8 cellular contexts compared by ENCODE assay signal in the genomic region with DNA sequence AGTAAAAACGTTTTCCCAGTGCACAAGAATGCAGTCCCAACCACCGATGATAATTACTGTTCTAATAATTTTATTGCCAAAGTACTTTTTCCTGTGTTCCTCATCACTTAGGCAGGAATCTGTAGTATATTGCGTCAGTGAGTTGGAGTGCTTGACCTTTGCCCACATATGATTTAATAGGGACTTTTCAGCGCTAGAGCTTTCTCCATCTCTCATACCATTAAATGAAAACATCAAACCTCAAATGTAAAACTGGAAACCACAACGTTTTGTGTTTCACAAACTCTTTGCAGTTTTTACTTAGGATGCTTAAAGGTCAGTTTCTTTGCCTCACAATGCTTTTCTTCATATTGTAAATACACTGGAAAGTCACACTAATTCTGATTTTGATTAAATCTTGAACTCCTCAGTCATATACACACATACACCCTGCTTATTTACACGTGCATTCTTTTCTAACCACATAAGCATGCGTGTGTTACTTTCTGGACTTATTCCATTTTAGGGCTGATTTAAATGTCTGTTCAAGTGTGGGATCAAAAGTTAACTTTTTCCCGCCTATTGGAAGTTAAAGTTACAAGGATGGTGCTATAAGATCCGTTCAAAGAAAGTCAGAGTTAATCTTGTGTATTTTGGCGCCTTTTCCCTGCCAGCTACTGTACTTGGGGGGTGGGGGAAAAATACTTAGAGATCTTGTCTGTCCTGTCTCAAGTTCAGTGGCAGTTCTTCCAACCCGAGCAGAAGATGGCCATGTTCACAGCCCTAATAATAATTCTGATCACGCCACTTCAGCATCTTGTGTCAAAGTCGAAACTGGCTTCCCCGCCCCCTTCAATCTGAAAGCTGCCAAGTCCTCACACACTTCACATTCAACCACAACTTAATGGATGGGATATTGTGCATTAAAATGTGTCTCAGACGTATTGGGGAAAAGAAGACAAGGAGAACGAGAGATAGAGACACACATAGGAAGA. TPM values are rescaled to one million over a fixed set of nuclear protein-coding genes. Genes with fewer than 3 reads are reported as not detected.
DNase-seq lines count a peak whose midpoint lies in the region; ATAC-seq, FAIRE-seq and TF ChIP-seq lines count a peak whose summit lies in the region.

No MANE protein-coding gene starts in this region.

- H4K20me1 ChIP-seq in OCI-LY1 (ENCODE audit: insufficient read depth, low read length), result no peaks in the 10 kb centered on the region
- H4K20me1 ChIP-seq in H1 (replicated peaks in 1 of 2; ENCODE audit: control insufficient read depth in 1 of 2, insufficient read depth in 2 of 2, low read length in 2 of 2), result no peaks in the 10 kb centered on the region

- TF ChIP-seq POLR2A in H1 (IDR thresholded peaks at IDR 0.05; ENCODE audit: control extremely low read depth in 1 of 2, low read depth in 2 of 2, low read length in 2 of 2), result no peak

- no peak for ATAC-seq in activated T-cell treated with anti-CD3 and anti-CD28 coated beads, Interleukin-2, amount 50 U/mL, for 72 hours (replicated peaks in 1 of 2)
- no peak for ATAC-seq in naive thymus-derived CD4-positive, alpha-beta T cell
- ATAC-seq in HG02970 (IDR thresholded peaks at IDR 0.05; ENCODE audit: low FRiP score, unreplicated experiment), result no peak

- H4K91ac ChIP-seq in H1 (replicated peaks; ENCODE audit: insufficient read length, low read length), result no peak overlapping the region

- H2BK12ac ChIP-seq in H1 (ENCODE audit: low read depth, low read length), result no peak overlapping the region

- H3K23ac ChIP-seq in H1 (ENCODE audit: insufficient read length), result no peak overlapping the region

- H2BK20ac ChIP-seq in H1 (ENCODE audit: low read length), result 0 out of 2 replicates have a peak overlapping the region, but pooled peaks have one; percentile 6

- CTCF ChIA-PET in H1 (lab: Charles Lee; ENCODE audit: partially characterized antibody) (interaction anchor here (0.8 to 1.4 kb wide), 3 partner anchors 28 to 449 kb away, joined by 3 to 6 read pairs (median 5); no protein-coding TSS in a partner anchor), GM10248 (lab: Yijun Ruan, JAX) (no interaction called here)
- CTCF ChIA-PET in naive thymus-derived CD4-positive, alpha-beta T cell (lab: Charles Lee), result no interaction called here

- no peaks in the 10 kb centered on the region for H3K9me3 Mint-ChIP-seq in activated T-cell treated with anti-CD3 and anti-CD28 coated beads, Interleukin-2, amount 50 U/mL, for 72 hours
- peaks cover 0 to 7% (median 3%) of the 10 kb centered on the region in 11 donors for H3K9me3 Mint-ChIP-seq in naive thymus-derived CD4-positive, alpha-beta T cell

- no peaks in the 10 kb centered on the region for H3K9me2 ChIP-seq in OCI-LY1 (ENCODE audit: low read depth, low read length)

- DNase-seq in activated T-cell treated with anti-CD3 and anti-CD28 coated beads, Interleukin-2, amount 50 U/mL, for 72 hours, result no peak
- no peak for DNase-seq in activated T-cell treated with anti-CD3 and anti-CD28 coated beads for 4 hours
- no peak for DNase-seq in H1 (ENCODE audit: low read depth in 1 of 2, low spot score in 2 of 2)
- no peak for DNase-seq in naive thymus-derived CD4-positive, alpha-beta T cell
- DNase-seq in GM10248 (ENCODE audit: extremely low spot score), result no peak
- no peak for DNase-seq in central memory CD4-positive, alpha-beta T cell

- H2AK5ac ChIP-seq in H1 (ENCODE audit: low read depth, low read length), result no peak overlapping the region

- H3K4ac ChIP-seq in H1 (replicated peaks; ENCODE audit: insufficient read length, low read depth, low read length), result no peak overlapping the region

- TF ChIP-seq CTCF in OCI-LY1 (IDR thresholded peaks at IDR 0.05; ENCODE audit: low read length) (no peak), H1 (IDR thresholded peaks at IDR 0.05; ENCODE audit: control extremely low read depth in 1 of 3, insufficient read depth in 1 of 3, low read depth in 1 of 3, low read length in 3 of 3) (no peak), GM10248 (IDR thresholded peaks at IDR 0.05; ENCODE audit: control extremely low read depth, extremely low read depth, low read depth, missing control alignments) (no peak)

- H3K27me3 ChIP-seq in OCI-LY1 (ENCODE audit: insufficient read depth, low read length) (no peaks in the 10 kb centered on the region), H1 (replicated peaks in 1 of 4; ENCODE audit: control insufficient read depth in 3 of 4, extremely low read depth in 1 of 4, insufficient read depth in 3 of 4, low read length in 3 of 4) (peaks cover 0 to 6% (median 2%) of the 10 kb centered on the region in 4 experiments; a peak in 2 of 7 replicates)
- peaks cover 0 to 18% of the 10 kb centered on the region in 2 donors for H3K27me3 ChIP-seq in naive thymus-derived CD4-positive, alpha-beta T cell (ENCODE audit: control insufficient read depth in 2 of 2, insufficient read depth in 2 of 2, low read length in 2 of 2)

- intact Hi-C loops in naive thymus-derived CD4-positive, alpha-beta T cell (cut with micrococcal nuclease), result loop anchor here in 1 of 2 donors (5.0 to 10.0 kb wide), 3 partner anchors 374 to 1232 kb away; a partner anchor contains a TSS

- H3K18ac ChIP-seq in H1 (ENCODE audit: extremely low read depth, low read length), result no peak overlapping the region

- H3K27ac Mint-ChIP-seq in activated T-cell treated with anti-CD3 and anti-CD28 coated beads, Interleukin-2, amount 50 U/mL, for 72 hours, result no peak overlapping the region
- H3K27ac Mint-ChIP-seq in naive thymus-derived CD4-positive, alpha-beta T cell, result no peak overlapping the region

- H3K9ac ChIP-seq in OCI-LY1 (ENCODE audit: low read length) (peak overlapping the region; percentile 90), H1 (replicated peaks in 1 of 4; ENCODE audit: extremely low read depth in 1 of 4, low read depth in 3 of 4, low read length in 3 of 4) (0 out of 7 replicates have a peak overlapping the region, but pooled peaks of 1 of the 4 experiments have one; percentile 4)

- peaks cover 73% of the 10 kb centered on the region for H3K27me3 Mint-ChIP-seq in activated T-cell treated with anti-CD3 and anti-CD28 coated beads, Interleukin-2, amount 50 U/mL, for 72 hours (ENCODE audit: low read depth)
- peaks cover 41 to 79% (median 74%) of the 10 kb centered on the region in 5 donors for H3K27me3 Mint-ChIP-seq in naive thymus-derived CD4-positive, alpha-beta T cell

- H3K14ac ChIP-seq in H1 (ENCODE audit: insufficient read length), result no peak overlapping the region

- H3K27ac ChIP-seq in OCI-LY1 (ENCODE audit: low read depth, low read length, poor library complexity, severe bottlenecking), result peak overlapping the region; percentile 88
- H3K27ac ChIP-seq in H1 (ENCODE audit: low read depth, low read length), result no peak overlapping the region
- no peak overlapping the region for H3K27ac ChIP-seq in naive thymus-derived CD4-positive, alpha-beta T cell (ENCODE audit: low read depth, low read length)

- POLR2A ChIA-PET in H1 (lab: Charles Lee; ENCODE audit: partially characterized antibody) (interaction anchor here (2.7 kb wide), 1 partner anchor 27 kb away, joined by 12 read pairs; no protein-coding TSS in a partner anchor), GM10248 (lab: Yijun Ruan, JAX) (no interaction called here)
- POLR2A ChIA-PET in naive thymus-derived CD4-positive, alpha-beta T cell (lab: Charles Lee), result no interaction called here

- peaks cover 12% of the 10 kb centered on the region for H3K23me2 ChIP-seq in H1 (ENCODE audit: low read depth, low read length)

- peaks cover 33% of the 10 kb centered on the region for H3K4me1 Mint-ChIP-seq in activated T-cell treated with anti-CD3 and anti-CD28 coated beads, Interleukin-2, amount 50 U/mL, for 72 hours (ENCODE audit: low read depth)
- H3K4me1 Mint-ChIP-seq in naive thymus-derived CD4-positive, alpha-beta T cell, result peaks cover 19 to 31% (median 25%) of the 10 kb centered on the region in 7 donors

- H2BK15ac ChIP-seq in H1 (ENCODE audit: low read length), result no peak overlapping the region

- H3K36me3 ChIP-seq in OCI-LY1 (ENCODE audit: insufficient read depth, low read length) (no peaks in the 10 kb centered on the region), H1 (ENCODE audit: control insufficient read depth in 2 of 4, insufficient read depth in 4 of 4, low read length in 3 of 4) (no peaks in the 10 kb centered on the region)
- H3K36me3 ChIP-seq in naive thymus-derived CD4-positive, alpha-beta T cell (ENCODE audit: control insufficient read depth in 2 of 3, insufficient read depth in 3 of 3, low read length in 3 of 3), result no peaks in the 10 kb centered on the region

- H4K5ac ChIP-seq in H1 (ENCODE audit: insufficient read length, low read depth, low read length), result no peak overlapping the region

- TF ChIP-seq EP300 in H1 (IDR thresholded peaks at IDR 0.05; ENCODE audit: borderline replicate concordance in 1 of 2, low read depth in 2 of 2, low read length in 2 of 2), result no peak

- no peak for TF ChIP-seq RAD21 in H1 (IDR thresholded peaks at IDR 0.05 in 1 of 2, conservative IDR thresholded peaks at IDR 0.05 in 1 of 2; ENCODE audit: low read depth in 2 of 2, low read length in 2 of 2)

- H3K36me3 Mint-ChIP-seq in activated T-cell treated with anti-CD3 and anti-CD28 coated beads, Interleukin-2, amount 50 U/mL, for 72 hours (ENCODE audit: insufficient read depth in 2 of 2), result peaks cover 6 to 7% of the 10 kb centered on the region in 2 donors
- peaks cover 0 to 6% (median 0%) of the 10 kb centered on the region in 5 donors for H3K36me3 Mint-ChIP-seq in naive thymus-derived CD4-positive, alpha-beta T cell

- no peaks in the 10 kb centered on the region for H3K79me2 ChIP-seq in OCI-LY1 (ENCODE audit: insufficient read depth, low read length)
- no peaks in the 10 kb centered on the region; a peak in 1 of 4 replicates for H3K79me2 ChIP-seq in H1 (ENCODE audit: control insufficient read depth in 1 of 2, insufficient read depth in 2 of 2, low read length in 2 of 2)

- H3K4me3 ChIP-seq in OCI-LY1 (ENCODE audit: low read depth, low read length, poor library complexity, severe bottlenecking) (peak overlapping the region; percentile 80), H1 (ENCODE audit: extremely low read depth in 1 of 4, insufficient read depth in 2 of 4, low read depth in 3 of 4, low read length in 4 of 4) (peak overlapping the region; percentile 17 to 84 (median 32); a peak in 5 of 8 replicates)
- no peak overlapping the region for H3K4me3 ChIP-seq in naive thymus-derived CD4-positive, alpha-beta T cell (ENCODE audit: low read length)

- no peak overlapping the region for H3K56ac ChIP-seq in H1 (replicated peaks; ENCODE audit: insufficient read length, low read depth, low read length)

- H2AFZ ChIP-seq in OCI-LY1 (ENCODE audit: low read length) (no peak overlapping the region), H1 (ENCODE audit: low read length) (no peak overlapping the region)

- no peaks in the 10 kb centered on the region for H3K9me3 ChIP-seq in OCI-LY1 (ENCODE audit: low read length)
- no peaks in the 10 kb centered on the region for H3K9me3 ChIP-seq in H1 (ENCODE audit: insufficient read depth in 2 of 2, low read depth in 1 of 2, low read length in 1 of 2)
- no peaks in the 10 kb centered on the region for H3K9me3 ChIP-seq in naive thymus-derived CD4-positive, alpha-beta T cell (ENCODE audit: control insufficient read depth in 2 of 3, low read length in 3 of 3)

- H3K4me2 ChIP-seq in OCI-LY1 (ENCODE audit: low read length) (peak overlapping the region; percentile 85), H1 (ENCODE audit: insufficient read depth in 1 of 2, low read depth in 2 of 2, low read length in 2 of 2) (peak overlapping the region; percentile 87 to 90)

- no peak overlapping the region for H4K8ac ChIP-seq in H1 (ENCODE audit: extremely low read depth, insufficient read depth, low read length)

- H3K4me1 ChIP-seq in OCI-LY1 (ENCODE audit: insufficient read depth, low read length, severe bottlenecking) (peaks cover 88% of the 10 kb centered on the region), H1 (replicated peaks in 1 of 4; ENCODE audit: control insufficient read depth in 3 of 4, insufficient read depth in 4 of 4, low read length in 3 of 4) (peaks cover 16 to 36% (median 20%) of the 10 kb centered on the region in 4 experiments)
- no peaks in the 10 kb centered on the region for H3K4me1 ChIP-seq in naive thymus-derived CD4-positive, alpha-beta T cell (ENCODE audit: control insufficient read depth in 2 of 2, insufficient read depth in 2 of 2, low read length in 2 of 2)

- no peak overlapping the region for H2BK5ac ChIP-seq in H1 (ENCODE audit: low read depth, low read length)

- 14% methylated on average over 16 of the region's 16 CpGs; no CpG with 5 or more reads in 1 of the 2 experiments for WGBS in H1 (ENCODE audit: extremely low coverage in 1 of 2, insufficient coverage in 1 of 2, insufficient read length in 1 of 2, insufficient replicate concordance in 2 of 2, low coverage in 1 of 2, low lambda C conversion rate in 2 of 2, missing lambda C conversion rate in 1 of 2), 2 experiments

- peak overlapping the region; percentile 30 to 53 for H3K4me3 Mint-ChIP-seq in activated T-cell treated with anti-CD3 and anti-CD28 coated beads, Interleukin-2, amount 50 U/mL, for 72 hours
- peak overlapping the region; percentile 11 to 94 (median 84) for H3K4me3 Mint-ChIP-seq in naive thymus-derived CD4-positive, alpha-beta T cell

- no peaks in the 10 kb centered on the region for H3F3A ChIP-seq in OCI-LY1 (ENCODE audit: insufficient read depth, low read length)

- H2BK120ac ChIP-seq in H1 (replicated peaks; ENCODE audit: low read depth, low read length), result no peak overlapping the region

- H3K79me1 ChIP-seq in H1 (ENCODE audit: low read depth, low read length), result no peaks in the 10 kb centered on the region

- FAIRE-seq in H1 (lab: Jason Lieb, UNC), result no peak

RNA-seq across cellular contexts. Expression of a gene that starts 6.6 kb away (rescaled TPM):
- total RNA-seq in activated T-cell treated with anti-CD3 and anti-CD28 coated beads, Interleukin-2, amount 50 U/mL, for 72 hours, result not detected
- total RNA-seq in H1 (2021; fragmentation: NEBNext Ultra II Directional; extraction: Animal tissue kit (Norgen Biotek cat#: 25700)), result 11.6 and 13.1 TPM in 2 replicates
- 2.1 and 2.6 TPM in 2 replicates for polyA plus RNA-seq in H1 (2011; rRNA removed)
- polyA plus RNA-seq in H1 (2011; cell fraction: cytosol; rRNA removed), result 2.1 TPM
- 14.2 TPM for polyA plus RNA-seq in H1 (2011; cell fraction: nucleus; rRNA removed)
- 3.8 to 6.3 TPM (median 4.5 TPM) in 4 replicates for polyA plus RNA-seq in H1 (2012, experiment 1 of 2)
- 0.62 TPM for polyA plus RNA-seq in H1 (2012, experiment 2 of 2)
- polyA plus RNA-seq in H1 (2013, experiment 1 of 2), result 5.5 TPM
- 4.7 TPM for polyA plus RNA-seq in H1 (2013, experiment 2 of 2)
- polyA minus RNA-seq in H1 (2011; rRNA and poly(A)+ RNA removed), result 25.7 and 40.9 TPM in 2 replicates
- polyA minus RNA-seq in H1 (2011; cell fraction: cytosol; rRNA and poly(A)+ RNA removed), result 4.4 TPM
- 54.6 TPM for polyA minus RNA-seq in H1 (2011; cell fraction: nucleus; rRNA and poly(A)+ RNA removed)
- under 1 TPM in 1 of 5 experiments, not detected in 4; 0.32 TPM for total RNA-seq in naive thymus-derived CD4-positive, alpha-beta T cell
- polyA plus RNA-seq in naive thymus-derived CD4-positive, alpha-beta T cell, result not detected
